Comparison of ENCODE assay signal across 12 cellular contexts in genomic region chr15:90596943-90597342, GRCh38.
DNase-seq lines count a peak whose midpoint lies in the region; ATAC-seq, FAIRE-seq and TF ChIP-seq lines count a peak whose summit lies in the region.
"Had no signal": no experiment of that assay in that cellular context is flagged by ENCODE, and none has a peak within 500 bp of the region (broad histone marks: within the 10 kb centered on the region; RNA-seq: fewer than 3 reads in every experiment).

No MANE protein-coding gene starts in this region.

- DNase-seq in AG10803 (ENCODE audit: low read depth) (peak; percentile 22), posterior vena cava (ENCODE audit: low spot score) (peak; percentile 80), cerebellar cortex (ENCODE audit: low spot score) (no peak), HepG2 (ENCODE audit: low spot score) (no peak), Kasumi-1 (lab: John Stamatoyannopoulos, UW) (no peak), NCI-H1048 (lab: John Stamatoyannopoulos, UW) (no peak)
- no peak for DNase-seq in effector memory CD8-positive, alpha-beta T cell
- DNase-seq: activated T-cell treated with anti-CD3 and anti-CD28 coated beads for 4 hours; NCI-H1436 treated with DMSO at 0.1 percent for 48 hours; stimulated activated CD4-positive, alpha-beta T cell treated with anti-CD3 and anti-CD28 coated beads, Interleukin-4, amount 100 ng/mL, for 1 hour had no signal

- no peak for TF ChIP-seq EP300 in HepG2 (IDR thresholded peaks at IDR 0.05; ENCODE audit: low read depth in 2 of 2, low read length in 2 of 2)
- no peak for TF ChIP-seq EP300 in HepG2 (CRISPR knock-in tag; IDR thresholded peaks at IDR 0.05; ENCODE audit: borderline replicate concordance)

- peak overlapping the region; percentile 83 to 85 for H3K27ac Mint-ChIP-seq in effector memory CD8-positive, alpha-beta T cell
- H3K27ac Mint-ChIP-seq: nephron had no signal

- H3K9ac ChIP-seq in Loucy (ENCODE audit: low read depth, low read length, poor library complexity, severe bottlenecking), result peak overlapping the region; percentile 48
- no peak overlapping the region for H3K9ac ChIP-seq in HepG2 (ENCODE audit: insufficient read depth, low read depth, low read length)

- no peak overlapping the region for H3K4me3 Mint-ChIP-seq in effector memory CD8-positive, alpha-beta T cell
- H3K4me3 Mint-ChIP-seq: nephron had no signal

- in situ Hi-C loops in HepG2 (cut with HindIII; ENCODE audit: extremely low pct_ligation_motif_present, low pct_unique_long_range_greater_than_20kb), result no loop called here

- H2AFZ ChIP-seq in Loucy (ENCODE audit: low read length) (no peak overlapping the region), HepG2 (ENCODE audit: low read length) (no peak overlapping the region)

- H3K27me3 Mint-ChIP-seq in effector memory CD8-positive, alpha-beta T cell, result no peaks in the 10 kb centered on the region

- H3K4me2 ChIP-seq in Loucy (ENCODE audit: low read depth, low read length, poor library complexity, severe bottlenecking) (peak overlapping the region; percentile 47), HepG2 (ENCODE audit: low read depth, low read length) (no peak overlapping the region)

- peaks cover 33% of the 10 kb centered on the region for H3K4me1 ChIP-seq in Loucy (ENCODE audit: insufficient read depth, low read length, poor library complexity, severe bottlenecking)
- peaks cover 23% of the 10 kb centered on the region for H3K4me1 ChIP-seq in HepG2 (ENCODE audit: insufficient read depth, low read length)

- H3K79me2 ChIP-seq in Loucy (ENCODE audit: insufficient read depth, low read length), result peaks cover 4% of the 10 kb centered on the region; the same call in 1 of the 2 replicates
- no peaks in the 10 kb centered on the region for H3K79me2 ChIP-seq in HepG2 (ENCODE audit: insufficient read depth, low read length)

- peaks cover 10% of the 10 kb centered on the region for H3K36me3 Mint-ChIP-seq in effector memory CD8-positive, alpha-beta T cell (ENCODE audit: insufficient read depth)

- H3F3A ChIP-seq in Loucy (ENCODE audit: low read depth), result no peaks in the 10 kb centered on the region

- peaks cover under 1% of the 10 kb centered on the region; the same call in 1 of the 2 replicates for H3K36me3 ChIP-seq in Loucy (ENCODE audit: insufficient read depth, low read length)
- H3K36me3 ChIP-seq in HepG2 (replicated peaks in 1 of 2; ENCODE audit: control insufficient read depth in 1 of 2, insufficient read depth in 2 of 2, low read length in 2 of 2), result peaks cover 0 to 4% of the 10 kb centered on the region in 2 experiments; a peak in 1 of 5 replicates

- no peaks in the 10 kb centered on the region for H3K9me3 Mint-ChIP-seq in effector memory CD8-positive, alpha-beta T cell
- H3K9me3 Mint-ChIP-seq: nephron had no signal

- intact Hi-C loops in posterior vena cava (cut with DNase I), result loop anchor here in 1 of 2 donors (5.0 to 10.0 kb wide), 2 partner anchors 62 to 985 kb away; no protein-coding TSS in a partner anchor
- intact Hi-C loops in HepG2 (cut with micrococcal nuclease; ENCODE audit: unreplicated experiment), result loop anchor here (5.0 kb wide), 1 partner anchor 50 kb away; no protein-coding TSS in a partner anchor

- H3K27me3 ChIP-seq in Loucy (ENCODE audit: insufficient read depth, low read length, poor library complexity, severe bottlenecking), result no peaks in the 10 kb centered on the region
- no peaks in the 10 kb centered on the region for H3K27me3 ChIP-seq in HepG2 (ENCODE audit: control insufficient read depth in 1 of 2, insufficient read depth in 2 of 2, low read length in 2 of 2)

- TF ChIP-seq CTCF in AG10803 (conservative IDR thresholded peaks at IDR 0.05; ENCODE audit: low read length), result no peak
- TF ChIP-seq CTCF in Loucy (conservative IDR thresholded peaks at IDR 0.05; ENCODE audit: low read length), result no peak
- TF ChIP-seq CTCF in HepG2 (CRISPR knock-in tag; IDR thresholded peaks at IDR 0.05), result no peak

- H3K9me3 ChIP-seq in Loucy (ENCODE audit: insufficient read depth, low read depth, low read length) (no peaks in the 10 kb centered on the region), HepG2 (ENCODE audit: low read length) (no peaks in the 10 kb centered on the region)

- no peak overlapping the region for H3K27ac ChIP-seq in HepG2 (ENCODE audit: extremely low read length, insufficient read depth, low read length)

- ATAC-seq in effector memory CD8-positive, alpha-beta T cell (replicated peaks), result no peak
- no peak for ATAC-seq in HepG2

- no TSS peak for BruUV-seq in HepG2 (replicated peaks; lab: Mats Ljungman, UMichigan)

- H3K4me3 ChIP-seq in AG10803 (ENCODE audit: low read length) (no peak overlapping the region), Loucy (ENCODE audit: low read length, poor library complexity, severe bottlenecking) (no peak overlapping the region), HepG2 (replicated peaks in 1 of 3; ENCODE audit: insufficient read depth in 1 of 3, low read depth in 2 of 3, low read length in 3 of 3) (no peak overlapping the region)

- CTCF ChIA-PET in HepG2 (lab: Yijun Ruan, JAX; ENCODE audit: low intra/inter-chr PET ratio, low total read pairs), result no interaction called here

- POLR2A ChIA-PET in HepG2 (lab: Yijun Ruan, JAX), result no interaction called here

- peaks cover 35 to 49% of the 10 kb centered on the region in 2 donors for H3K4me1 Mint-ChIP-seq in effector memory CD8-positive, alpha-beta T cell (ENCODE audit: low read depth in 2 of 2)

- H4K20me1 ChIP-seq in Loucy (ENCODE audit: insufficient read depth, low read length, poor library complexity, severe bottlenecking) (no peaks in the 10 kb centered on the region), HepG2 (ENCODE audit: insufficient read depth, low read length) (no peaks in the 10 kb centered on the region)

- no peak for FAIRE-seq in HepG2 (lab: Jason Lieb, UNC)

- 95% methylated on average over 4 of the region's 6 CpGs for WGBS in HepG2 (ENCODE audit: low lambda C conversion rate)

- no peak for TF ChIP-seq RAD21 in HepG2 (CRISPR knock-in tag; IDR thresholded peaks at IDR 0.05)

- no peak for TF ChIP-seq POLR2A in HepG2 (IDR thresholded peaks at IDR 0.05; ENCODE audit: insufficient read depth in 1 of 2, low read depth in 2 of 2, low read length in 2 of 2)

- no peaks in the 10 kb centered on the region for H3K9me2 ChIP-seq in Loucy (replicated peaks; ENCODE audit: low read depth, low read length)

TF ChIP-seq in HepG2, 621 proteins besides CTCF, POLR2A, EP300 and RAD21 (continues in another document):
- TF ChIP-seq, protein P1, sequence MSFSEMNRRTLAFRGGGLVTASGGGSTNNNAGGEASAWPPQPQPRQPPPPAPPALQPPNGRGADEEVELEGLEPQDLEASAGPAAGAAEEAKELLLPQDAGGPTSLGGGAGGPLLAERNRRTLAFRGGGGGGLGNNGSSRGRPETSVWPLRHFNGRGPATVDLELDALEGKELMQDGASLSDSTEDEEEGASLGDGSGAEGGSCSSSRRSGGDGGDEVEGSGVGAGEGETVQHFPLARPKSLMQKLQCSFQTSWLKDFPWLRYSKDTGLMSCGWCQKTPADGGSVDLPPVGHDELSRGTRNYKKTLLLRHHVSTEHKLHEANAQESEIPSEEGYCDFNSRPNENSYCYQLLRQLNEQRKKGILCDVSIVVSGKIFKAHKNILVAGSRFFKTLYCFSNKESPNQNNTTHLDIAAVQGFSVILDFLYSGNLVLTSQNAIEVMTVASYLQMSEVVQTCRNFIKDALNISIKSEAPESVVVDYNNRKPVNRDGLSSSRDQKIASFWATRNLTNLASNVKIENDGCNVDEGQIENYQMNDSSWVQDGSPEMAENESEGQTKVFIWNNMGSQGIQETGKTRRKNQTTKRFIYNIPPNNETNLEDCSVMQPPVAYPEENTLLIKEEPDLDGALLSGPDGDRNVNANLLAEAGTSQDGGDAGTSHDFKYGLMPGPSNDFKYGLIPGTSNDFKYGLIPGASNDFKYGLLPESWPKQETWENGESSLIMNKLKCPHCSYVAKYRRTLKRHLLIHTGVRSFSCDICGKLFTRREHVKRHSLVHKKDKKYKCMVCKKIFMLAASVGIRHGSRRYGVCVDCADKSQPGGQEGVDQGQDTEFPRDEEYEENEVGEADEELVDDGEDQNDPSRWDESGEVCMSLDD (CRISPR knock-in tag; IDR thresholded peaks at IDR 0.05; ENCODE audit: borderline replicate concordance), result no peak
- TF ChIP-seq CENPT (CRISPR knock-in tag; IDR thresholded peaks at IDR 0.05; ENCODE audit: low read depth), result no peak
- no peak for TF ChIP-seq ZNF737 (CRISPR knock-in tag; IDR thresholded peaks at IDR 0.05; ENCODE audit: borderline replicate concordance)
- no peak for TF ChIP-seq HOMEZ (CRISPR knock-in tag; IDR thresholded peaks at IDR 0.05; ENCODE audit: low read depth)
- no peak for TF ChIP-seq DDIT3 (CRISPR knock-in tag; IDR thresholded peaks at IDR 0.05)
- TF ChIP-seq, protein P2, sequence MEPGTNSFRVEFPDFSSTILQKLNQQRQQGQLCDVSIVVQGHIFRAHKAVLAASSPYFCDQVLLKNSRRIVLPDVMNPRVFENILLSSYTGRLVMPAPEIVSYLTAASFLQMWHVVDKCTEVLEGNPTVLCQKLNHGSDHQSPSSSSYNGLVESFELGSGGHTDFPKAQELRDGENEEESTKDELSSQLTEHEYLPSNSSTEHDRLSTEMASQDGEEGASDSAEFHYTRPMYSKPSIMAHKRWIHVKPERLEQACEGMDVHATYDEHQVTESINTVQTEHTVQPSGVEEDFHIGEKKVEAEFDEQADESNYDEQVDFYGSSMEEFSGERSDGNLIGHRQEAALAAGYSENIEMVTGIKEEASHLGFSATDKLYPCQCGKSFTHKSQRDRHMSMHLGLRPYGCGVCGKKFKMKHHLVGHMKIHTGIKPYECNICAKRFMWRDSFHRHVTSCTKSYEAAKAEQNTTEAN (CRISPR knock-in tag; conservative IDR thresholded peaks at IDR 0.05), result no peak
- TF ChIP-seq HNRNPK (IDR thresholded peaks at IDR 0.05; ENCODE audit: low read depth, low read length, poor library complexity, severe bottlenecking), result no peak
- TF ChIP-seq PHF8 (CRISPR knock-in tag; IDR thresholded peaks at IDR 0.05), result no peak

Comparison
In these comparisons a context has a peak if more than half of its experiments do, and no peak if none do; other contexts are left out.
1. DNase-seq: peak in AG10803 (single experiment) and posterior vena cava (single experiment); none in effector memory CD8-positive, alpha-beta T cell (0 of 3), cerebellar cortex (single experiment), HepG2 (single experiment), Kasumi-1 (0 of 2) and NCI-H1048 (single experiment).